18 cellular contexts compared by ENCODE assay signal in genomic region chr13:34372581-34372980, GRCh38.
DNase-seq lines count a peak whose midpoint lies in the region; ATAC-seq and TF ChIP-seq lines count a peak whose summit lies in the region.
"Had no signal": no experiment of that assay in that cellular context is flagged by ENCODE, and none has a peak within 500 bp of the region (broad histone marks: within the 10 kb centered on the region; RNA-seq: fewer than 3 reads in every experiment).

No MANE protein-coding gene starts in this region.

- no peak overlapping the region for H3K9ac ChIP-seq in mammary epithelial cell (ENCODE audit: insufficient read depth, low read length)
- H3K9ac ChIP-seq: BLaER1 treated with 17β-estradiol and CSF1 and Interleukin-3, amounts not matched to agents 10 nM and 100 nM had no signal

- TF ChIP-seq CTCF in mammary epithelial cell (conservative IDR thresholded peaks at IDR 0.05 in 1 of 2, IDR thresholded peaks at IDR 0.05 in 1 of 2; ENCODE audit: extremely low read depth in 1 of 2, insufficient read depth in 1 of 2, low read depth in 1 of 2, low read length in 2 of 2): no peak
- TF ChIP-seq CTCF in MCF 10A (IDR thresholded peaks at IDR 0.05; ENCODE audit: unreplicated experiment): no peak
- TF ChIP-seq CTCF in esophagus muscularis mucosa (IDR thresholded peaks at IDR 0.05): no peak

- no peak overlapping the region for H3K27ac Mint-ChIP-seq in MCF 10A (ENCODE audit: low read depth, unreplicated experiment)
- H3K27ac Mint-ChIP-seq: T-cell had no signal

- dilution Hi-C loops in mammary epithelial cell (cut with HindIII; ENCODE audit: low sequenced_read_pairs): no loop called here

- H3K4me3 Mint-ChIP-seq in MCF 10A (ENCODE audit: unreplicated experiment): no peak overlapping the region
- H3K4me3 Mint-ChIP-seq: T-cell had no signal

- H2AFZ ChIP-seq in mammary epithelial cell (ENCODE audit: low read depth, low read length): no peak overlapping the region
- H2AFZ ChIP-seq: PC-9 had no signal

- peaks cover 9% of the 10 kb centered on the region for H3K4me1 Mint-ChIP-seq in MCF 10A (ENCODE audit: insufficient read depth, unreplicated experiment)
- H3K4me1 Mint-ChIP-seq: T-cell had no signal

- in situ Hi-C loops in mammary epithelial cell (cut with MboI; ENCODE audit: low sequenced_read_pairs in 2 of 2): no loop called here

- no peaks in the 10 kb centered on the region for H3K27me3 Mint-ChIP-seq in MCF 10A (ENCODE audit: insufficient read depth, unreplicated experiment)
- H3K27me3 Mint-ChIP-seq: T-cell had no signal

- intact Hi-C loops in mammary epithelial cell (cut with micrococcal nuclease) (no loop called here), MCF 10A (cut with micrococcal nuclease) (no loop called here), esophagus muscularis mucosa (cut with DNase I) (no loop called here)

- H3K36me3 ChIP-seq in mammary epithelial cell (ENCODE audit: insufficient read depth, low read length) (no peaks in the 10 kb centered on the region), esophagus muscularis mucosa (no peaks in the 10 kb centered on the region)
- H3K36me3 ChIP-seq: BLaER1 treated with 17β-estradiol and CSF1 and Interleukin-3, amounts not matched to agents 10 nM and 100 nM had no signal

- DNase-seq in mammary epithelial cell (peak; percentile 41), MCF 10A (ENCODE audit: unreplicated experiment) (no peak), LHCN-M2 (ENCODE audit: low read depth) (peak; percentile 79), esophagus muscularis mucosa (ENCODE audit: extremely low spot score) (peak; percentile 87), erythroblast (lab: John Stamatoyannopoulos, UW) (no peak), DMS79 treated with DMSO at 0.1 percent for 48 hours (lab: John Stamatoyannopoulos, UW) (no peak), SHP77 treated with DMSO at 0.1 percent for 48 hours (lab: John Stamatoyannopoulos, UW) (no peak)
- DNase-seq: 8988T, H7, NCI-H1048, NCI-H146, NCI-H2081 treated with DMSO at 0.1 percent for 48 hours, NCI-H510A, NCI-H82, PC-9, T-cell had no signal

- no TSS peak for BruUV-seq in mammary epithelial cell (replicated peaks; lab: Mats Ljungman, UMichigan)
- no TSS peak for BruUV-seq in MCF 10A (replicated peaks; lab: Mats Ljungman, UMichigan)

- H3K9me3 ChIP-seq in mammary epithelial cell (replicated peaks; ENCODE audit: insufficient read depth, low read length): no peaks in the 10 kb centered on the region
- H3K9me3 ChIP-seq in esophagus muscularis mucosa: no peaks in the 10 kb centered on the region
- H3K9me3 ChIP-seq: BLaER1 treated with 17β-estradiol and CSF1 and Interleukin-3, amounts not matched to agents 10 nM and 100 nM had no signal

- no peaks in the 10 kb centered on the region for H3K4me1 ChIP-seq in mammary epithelial cell (ENCODE audit: insufficient read depth, low read length)
- H3K4me1 ChIP-seq in esophagus muscularis mucosa: no peaks in the 10 kb centered on the region
- H3K4me1 ChIP-seq: BLaER1 treated with 17β-estradiol and CSF1 and Interleukin-3, amounts not matched to agents 10 nM and 100 nM had no signal

- H3K27me3 ChIP-seq in mammary epithelial cell (ENCODE audit: insufficient read depth, low read length) (no peaks in the 10 kb centered on the region), esophagus muscularis mucosa (no peaks in the 10 kb centered on the region)
- H3K27me3 ChIP-seq: BLaER1 treated with 17β-estradiol and CSF1 and Interleukin-3, amounts not matched to agents 10 nM and 100 nM had no signal

- H3K36me3 Mint-ChIP-seq in MCF 10A (ENCODE audit: insufficient read depth, unreplicated experiment): no peaks in the 10 kb centered on the region
- H3K36me3 Mint-ChIP-seq: T-cell had no signal

- WGBS in mammary epithelial cell (ENCODE audit: low coverage, missing lambda C conversion rate): 76% methylated on average over 4 of the region's 4 CpGs
- whole genome bisulfite sequencing in esophagus muscularis mucosa: 78% methylated on average over 4 of the region's 4 CpGs

- CTCF ChIA-PET in mammary epithelial cell (lab: Charles Lee; ENCODE audit: low non-redundant PET) (no interaction called here), MCF 10A (lab: Yijun Ruan, JAX) (interaction anchor here (0.7 kb wide), 1 partner anchor 42 kb away, joined by 4 read pairs; no protein-coding TSS in a partner anchor)

- H3K4me3 ChIP-seq in mammary epithelial cell (replicated peaks in 1 of 3; ENCODE audit: insufficient read depth in 1 of 3, low read depth in 2 of 3, low read length in 3 of 3) (no peak overlapping the region), esophagus muscularis mucosa (no peak overlapping the region)
- H3K4me3 ChIP-seq: BLaER1 treated with 17β-estradiol and CSF1 and Interleukin-3, amounts not matched to agents 10 nM and 100 nM; PC-9 had no signal

- TF ChIP-seq EP300 in esophagus muscularis mucosa (IDR thresholded peaks at IDR 0.05): no peak

- H3K9me3 Mint-ChIP-seq in MCF 10A (ENCODE audit: unreplicated experiment): no peaks in the 10 kb centered on the region

- no peaks in the 10 kb centered on the region for H3K79me2 ChIP-seq in mammary epithelial cell (ENCODE audit: insufficient read depth, low read length)

- POLR2A ChIA-PET in MCF 10A (lab: Yijun Ruan, JAX): interaction anchor here (0.9 kb wide), 1 partner anchor 19 kb away, joined by 3 read pairs; no protein-coding TSS in a partner anchor

- ATAC-seq in HG02623 (IDR thresholded peaks at IDR 0.05; ENCODE audit: unreplicated experiment): no peak
- ATAC-seq: T-cell had no signal

- H3K4me2 ChIP-seq in mammary epithelial cell (ENCODE audit: insufficient read depth, low read depth, low read length): no peak overlapping the region
- H3K4me2 ChIP-seq: BLaER1 treated with 17β-estradiol and CSF1 and Interleukin-3, amounts not matched to agents 10 nM and 100 nM; PC-9 had no signal

- H3K27ac ChIP-seq in mammary epithelial cell (ENCODE audit: insufficient read depth, low read depth, low read length) (no peak overlapping the region), esophagus muscularis mucosa (replicated peaks in 1 of 4) (no peak overlapping the region)
- H3K27ac ChIP-seq: BLaER1 treated with 17β-estradiol and CSF1 and Interleukin-3, amounts not matched to agents 10 nM and 100 nM; PC-9 had no signal

- H4K20me1 ChIP-seq in mammary epithelial cell (ENCODE audit: insufficient read depth, low read length): no peaks in the 10 kb centered on the region
- H4K20me1 ChIP-seq: BLaER1 treated with 17β-estradiol and CSF1 and Interleukin-3, amounts not matched to agents 10 nM and 100 nM had no signal

- TF ChIP-seq POLR2A in esophagus muscularis mucosa (IDR thresholded peaks at IDR 0.05; ENCODE audit: low read depth) (no peak), erythroblast (IDR thresholded peaks at IDR 0.05; ENCODE audit: low read length) (no peak)

Comparison
In these comparisons a context has a peak if more than half of its experiments do, and no peak if none do; other contexts are left out.
1. DNase-seq: peak in mammary epithelial cell (single experiment), LHCN-M2 (single experiment) and esophagus muscularis mucosa (single experiment); none in MCF 10A (single experiment), erythroblast (0 of 2), DMS79 treated with DMSO at 0.1 percent for 48 hours (single experiment) and SHP77 treated with DMSO at 0.1 percent for 48 hours (single experiment).